ENCODE assay signal across 1 cellular context in genomic region chr1:29895201-29895600, GRCh38.
TF ChIP-seq lines count a peak whose summit lies in the region.

No MANE protein-coding gene starts in this region.

TF ChIP-seq in H1, 55 proteins besides CTCF, POLR2A, EP300 and RAD21:
- TF ChIP-seq TAF7 (optimal IDR thresholded peaks at IDR 0.05; ENCODE audit: borderline replicate concordance, low read depth, low read length) (no peak), FOSL1 (IDR thresholded peaks at IDR 0.05; ENCODE audit: insufficient read depth, low read depth, low read length) (no peak), BRCA1 (IDR thresholded peaks at IDR 0.05; ENCODE audit: low read depth, low read length) (no peak), CBX8 (IDR thresholded peaks at IDR 0.05; ENCODE audit: borderline replicate concordance, low read depth, low read length) (no peak), TEAD4 (IDR thresholded peaks at IDR 0.05; ENCODE audit: low read depth, low read length) (no peak)
- TF ChIP-seq, protein P1, sequence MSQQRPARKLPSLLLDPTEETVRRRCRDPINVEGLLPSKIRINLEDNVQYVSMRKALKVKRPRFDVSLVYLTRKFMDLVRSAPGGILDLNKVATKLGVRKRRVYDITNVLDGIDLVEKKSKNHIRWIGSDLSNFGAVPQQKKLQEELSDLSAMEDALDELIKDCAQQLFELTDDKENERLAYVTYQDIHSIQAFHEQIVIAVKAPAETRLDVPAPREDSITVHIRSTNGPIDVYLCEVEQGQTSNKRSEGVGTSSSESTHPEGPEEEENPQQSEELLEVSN (IDR thresholded peaks at IDR 0.05): no peak
